ENCODE assay signal across 6 cellular contexts in the genomic region with DNA sequence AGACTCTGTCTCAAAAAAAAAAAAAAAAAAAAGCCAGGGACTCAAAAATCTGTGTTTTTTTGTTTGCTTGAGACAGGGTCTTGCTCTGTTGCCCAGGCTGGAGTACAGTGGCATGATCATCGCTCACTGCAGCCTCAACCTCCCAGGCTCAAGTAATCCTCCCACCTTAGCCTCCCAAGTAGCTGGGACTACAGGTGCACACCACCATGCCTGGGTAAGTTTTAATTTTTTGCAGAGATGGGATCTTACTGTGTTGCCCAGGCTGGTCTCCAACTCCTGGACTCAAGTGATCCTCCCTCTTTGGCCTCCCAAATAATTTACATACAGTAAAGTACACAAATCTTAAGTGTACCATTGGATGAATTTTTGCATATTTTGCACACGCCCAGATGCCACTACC. TPM values are rescaled to one million over a fixed set of nuclear protein-coding genes. Genes with fewer than 3 reads are reported as not detected.
"Had no signal": no experiment of that assay in that cellular context is flagged by ENCODE, and none has a peak within 500 bp of the region (broad histone marks: within the 10 kb centered on the region; RNA-seq: fewer than 3 reads in every experiment).

No MANE protein-coding gene starts in this region.

RNA-seq across cellular contexts. Expression of gene OPRD1, which starts 20.0 kb away (rescaled TPM):
- total RNA-seq: OCI-LY7, PC-3, PC-9, Right ventricle myocardium inferior, Right ventricle myocardium superior, T-cell had no signal
